ENCODE assay signal across 22 cellular contexts in the genomic region with DNA sequence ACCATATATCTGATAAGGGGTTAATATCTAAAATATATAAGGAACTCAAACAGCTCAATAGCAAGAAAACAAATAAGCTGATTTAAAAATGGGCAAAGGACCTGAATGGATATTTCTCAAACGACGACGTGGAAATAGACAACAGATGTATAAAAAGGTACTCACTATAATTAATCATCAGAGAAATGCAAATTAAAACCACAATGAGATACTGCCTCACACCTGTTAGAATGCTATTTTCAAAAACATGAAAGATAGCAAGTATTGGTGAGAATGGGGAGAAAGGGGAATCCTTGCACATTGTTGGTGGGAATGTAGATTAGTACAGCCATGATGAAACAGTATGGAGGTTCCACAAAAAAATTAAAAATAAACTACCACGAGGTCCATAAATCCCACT.
"Had no signal": no experiment of that assay in that cellular context is flagged by ENCODE, and none has a peak within 500 bp of the region (broad histone marks: within the 10 kb centered on the region; RNA-seq: fewer than 3 reads in every experiment).

No MANE protein-coding gene starts in this region.

- H3K36me3 ChIP-seq: adrenal gland, breast epithelium had no signal

- H3K27me3 ChIP-seq: adrenal gland had no signal

- DNase-seq: activated CD4-positive, alpha-beta T cell treated with anti-CD3 and anti-CD28 coated beads for 48 hours; activated CD4-positive, alpha-beta T cell treated with anti-CD3 and anti-CD28 coated beads, Interleukin-2, amount 50 U/mL, for 4 hours; activated CD8-positive, alpha-beta memory T cell treated with anti-CD3 and anti-CD28 coated beads, Interleukin-2, amount 50 U/mL, for 48 hours; activated CD8-positive, alpha-beta T cell treated with anti-CD3 and anti-CD28 coated beads, Interleukin-2, amount 10 ng/mL, durations not matched to agents 7 days and 5 days; activated naive CD4-positive, alpha-beta T cell treated with anti-CD3 and anti-CD28 coated beads, Interleukin-2, amount 50 U/mL, for 16 hours; activated naive CD8-positive, alpha-beta T cell treated with anti-CD3 and anti-CD28 coated beads, Interleukin-2, amount 10 ng/mL, durations not matched to agents 7 days and 5 days; activated T-cell treated with anti-CD3 and anti-CD28 coated beads, Interleukin-2, amount 50 U/mL, for 1 hour; adrenal gland; aorta; caudate nucleus; NCI-H1092; NCI-H1417; NCI-H1694; NCI-H2029 treated with DMSO at 0.1 percent for 48 hours; NCI-H510A; NCI-H526 treated with DMSO at 0.1 percent for 48 hours; NCI-H82; NK-92 treated with Interleukin-12 subunit alpha and Interleukin-12 subunit beta, amount 100 ng/mL, for 24 hours; SHP77 treated with DMSO at 0.1 percent for 48 hours had no signal

- H3K4me1 ChIP-seq: adrenal gland, breast epithelium had no signal

- ATAC-seq: activated CD4-positive, CD25-positive, alpha-beta regulatory T cell treated with anti-CD3 and anti-CD28 coated beads, Interleukin-2, amount 50 U/mL, for 24 hours; activated CD8-positive, alpha-beta T cell treated with anti-CD3 and anti-CD28 coated beads, Interleukin-2, amount 10 ng/mL, durations not matched to agents 7 days and 5 days had no signal

- H3K4me3 ChIP-seq: adrenal gland, breast epithelium, coronary artery had no signal

- H3K9me3 ChIP-seq: adrenal gland, breast epithelium had no signal

- H3K27ac ChIP-seq: adrenal gland, breast epithelium, coronary artery had no signal
